ENCODE assay signal across 1 cellular context in genomic region chr7:22387583-22387982, GRCh38.
TF ChIP-seq lines count a peak whose summit lies in the region.

No MANE protein-coding gene starts in this region.

TF ChIP-seq in IMR-90, 13 proteins besides CTCF, POLR2A, EP300 and RAD21:
- TF ChIP-seq NFE2L2 (IDR thresholded peaks at IDR 0.05; ENCODE audit: low read depth, low read length) (no peak), ELK1 (IDR thresholded peaks at IDR 0.05; ENCODE audit: borderline replicate concordance, low read depth, low read length) (no peak), MAFK (IDR thresholded peaks at IDR 0.05; ENCODE audit: low read depth, low read length) (no peak), CEBPB (IDR thresholded peaks at IDR 0.05; ENCODE audit: low read depth, low read length) (no peak), FOS (IDR thresholded peaks at IDR 0.05; ENCODE audit: low read depth, low read length) (no peak), RFX5 (IDR thresholded peaks at IDR 0.05; ENCODE audit: low read depth, low read length) (no peak), BHLHE40 (IDR thresholded peaks at IDR 0.05; ENCODE audit: low read depth, low read length) (no peak), CHD1 (IDR thresholded peaks at IDR 0.05; ENCODE audit: low read depth, low read length) (no peak), MXI1 (IDR thresholded peaks at IDR 0.05; ENCODE audit: borderline replicate concordance, low read depth, low read length) (no peak), SMC3 (IDR thresholded peaks at IDR 0.05; ENCODE audit: low read depth, low read length) (no peak), MAZ (IDR thresholded peaks at IDR 0.05; ENCODE audit: borderline replicate concordance, low read depth, low read length) (no peak), RCOR1 (IDR thresholded peaks at IDR 0.05; ENCODE audit: insufficient replicate concordance, low read length) (no peak), USF2 (IDR thresholded peaks at IDR 0.05; ENCODE audit: low read depth, low read length) (no peak)
